In genomic region chr2:1162768-1163584, GRCh38 we compare ENCODE assay signal across 10 cellular contexts.
DNase-seq lines count a peak whose midpoint lies in the region; ATAC-seq, FAIRE-seq and TF ChIP-seq lines count a peak whose summit lies in the region.
"Had no signal": no experiment of that assay in that cellular context is flagged by ENCODE, and none has a peak within 500 bp of the region (broad histone marks: within the 10 kb centered on the region; RNA-seq: fewer than 3 reads in every experiment).

No MANE protein-coding gene starts in this region.

- H2AFZ ChIP-seq in HepG2 (ENCODE audit: low read length): no peak overlapping the region

- H3K9me3 ChIP-seq in HepG2 (ENCODE audit: low read length) (peaks cover 20% of the 10 kb centered on the region), upper lobe of left lung (peaks cover 0 to 7% (median 3%) of the 10 kb centered on the region in 4 donors)

- BruUV-seq in HepG2 (replicated peaks; lab: Mats Ljungman, UMichigan): no TSS peak

- H3K36me3 ChIP-seq in HepG2 (replicated peaks in 1 of 2; ENCODE audit: control insufficient read depth in 1 of 2, insufficient read depth in 2 of 2, low read length in 2 of 2) (no peaks in the 10 kb centered on the region), upper lobe of left lung (no peaks in the 10 kb centered on the region)

- peak; percentile 77 for DNase-seq in activated CD8-positive, alpha-beta memory T cell treated with anti-CD3 and anti-CD28 coated beads for 24 hours
- DNase-seq in activated CD8-positive, alpha-beta memory T cell treated with anti-CD3 and anti-CD28 coated beads, Interleukin-2, amount 50 U/mL, for 4 hours: no peak
- DNase-seq in activated T-cell treated with anti-CD3 and anti-CD28 coated beads for 48 hours (ENCODE audit: low read depth): peak; percentile 18
- DNase-seq in HepG2 (ENCODE audit: low spot score): no peak
- no peak for DNase-seq in upper lobe of left lung
- no peak for DNase-seq in NCI-H2196 treated with DMSO at 0.1 percent for 48 hours (lab: John Stamatoyannopoulos, UW; ENCODE audit: unreplicated experiment)
- DNase-seq in activated CD4-positive, CD25-positive, alpha-beta regulatory T cell (lab: John Stamatoyannopoulos, UW): no peak
- DNase-seq in ecto neural progenitor cell (ENCODE audit: low spot score): no peak
- DNase-seq: NCI-H187 had no signal

- TF ChIP-seq CTCF in HepG2 (CRISPR knock-in tag; IDR thresholded peaks at IDR 0.05) (no peak), upper lobe of left lung (IDR thresholded peaks at IDR 0.05) (no peak)

- H3K27me3 ChIP-seq in HepG2 (ENCODE audit: control insufficient read depth in 1 of 2, insufficient read depth in 2 of 2, low read length in 2 of 2): no peaks in the 10 kb centered on the region
- H3K27me3 ChIP-seq in upper lobe of left lung: no peaks in the 10 kb centered on the region

- POLR2A ChIA-PET in HepG2 (lab: Yijun Ruan, JAX): no interaction called here

- H4K20me1 ChIP-seq in HepG2 (ENCODE audit: insufficient read depth, low read length): no peaks in the 10 kb centered on the region

- FAIRE-seq in HepG2 (lab: Jason Lieb, UNC): no peak
- FAIRE-seq: A204.1 had no signal

- intact Hi-C loops in HepG2 (cut with micrococcal nuclease; ENCODE audit: unreplicated experiment): no loop called here

- no peaks in the 10 kb centered on the region for H3K4me1 ChIP-seq in HepG2 (ENCODE audit: insufficient read depth, low read length)
- H3K4me1 ChIP-seq in upper lobe of left lung: peaks cover 0 to 6% (median 0%) of the 10 kb centered on the region in 4 donors

- H3K27ac ChIP-seq in HepG2 (ENCODE audit: extremely low read length, insufficient read depth, low read length) (no peak overlapping the region), upper lobe of left lung (peak overlapping the region; percentile 61 to 76 (median 64))

- no peak overlapping the region for H3K4me2 ChIP-seq in HepG2 (ENCODE audit: low read depth, low read length)

- WGBS in HepG2 (ENCODE audit: low lambda C conversion rate): 25% methylated on average over 12 of the region's 12 CpGs
- 45 to 46% methylated on average over 12 of the region's 12 CpGs for WGBS in upper lobe of left lung, 2 donors

- H3K79me2 ChIP-seq in HepG2 (ENCODE audit: insufficient read depth, low read length): no peaks in the 10 kb centered on the region

- TF ChIP-seq POLR2A in HepG2 (IDR thresholded peaks at IDR 0.05; ENCODE audit: insufficient read depth in 1 of 2, low read depth in 2 of 2, low read length in 2 of 2) (no peak), upper lobe of left lung (IDR thresholded peaks at IDR 0.05) (no peak)

- in situ Hi-C loops in HepG2 (cut with HindIII; ENCODE audit: extremely low pct_ligation_motif_present, low pct_unique_long_range_greater_than_20kb): no loop called here

- ATAC-seq in HepG2 (no peak), upper lobe of left lung (ENCODE audit: low FRiP score in 2 of 2) (no peak)

- TF ChIP-seq RAD21 in HepG2 (CRISPR knock-in tag; IDR thresholded peaks at IDR 0.05): no peak

- H3K9ac ChIP-seq in HepG2 (ENCODE audit: insufficient read depth, low read depth, low read length): no peak overlapping the region

- H3K4me3 ChIP-seq in HepG2 (replicated peaks in 1 of 3; ENCODE audit: insufficient read depth in 1 of 3, low read depth in 2 of 3, low read length in 3 of 3) (no peak overlapping the region), upper lobe of left lung (no peak overlapping the region)

- CTCF ChIA-PET in HepG2 (lab: Yijun Ruan, JAX; ENCODE audit: low intra/inter-chr PET ratio, low total read pairs): no interaction called here

- TF ChIP-seq EP300 in HepG2 (IDR thresholded peaks at IDR 0.05; ENCODE audit: low read depth in 2 of 2, low read length in 2 of 2) (no peak), HepG2 (CRISPR knock-in tag; IDR thresholded peaks at IDR 0.05; ENCODE audit: borderline replicate concordance) (no peak), upper lobe of left lung (IDR thresholded peaks at IDR 0.05) (no peak)

TF ChIP-seq in HepG2, 621 proteins besides CTCF, POLR2A, EP300 and RAD21:
- peak; percentile 47 for TF ChIP-seq GABPA (IDR thresholded peaks at IDR 0.05; ENCODE audit: low read depth, low read length)
- peak; percentile 64; the same call in 1 of the 2 replicates for TF ChIP-seq GABPA (CRISPR knock-in tag; IDR thresholded peaks at IDR 0.05; ENCODE audit: low read depth)
- TF ChIP-seq ARID4A (CRISPR knock-in tag; IDR thresholded peaks at IDR 0.05; ENCODE audit: borderline replicate concordance): no peak
- TF ChIP-seq E2F5 (CRISPR knock-in tag; conservative IDR thresholded peaks at IDR 0.05): no peak
- TF ChIP-seq MTF2 (CRISPR knock-in tag; IDR thresholded peaks at IDR 0.05; ENCODE audit: borderline replicate concordance): no peak
- TF ChIP-seq GABPB1 (CRISPR knock-in tag; IDR thresholded peaks at IDR 0.05): peak; percentile 33; the same call in 1 of the 2 replicates
- TF ChIP-seq SMARCC2 (IDR thresholded peaks at IDR 0.05): no peak
- TF ChIP-seq ZFP82 (CRISPR knock-in tag; IDR thresholded peaks at IDR 0.05; ENCODE audit: borderline replicate concordance): no peak
- no peak for TF ChIP-seq ZNF772 (CRISPR knock-in tag; IDR thresholded peaks at IDR 0.05)
- TF ChIP-seq ZNF773 (CRISPR knock-in tag; IDR thresholded peaks at IDR 0.05; ENCODE audit: borderline replicate concordance): no peak
- no peak for TF ChIP-seq SRSF4 (IDR thresholded peaks at IDR 0.05; ENCODE audit: low read depth, low read length, poor library complexity, severe bottlenecking)
TF ChIP-seq in HepG2: peak in this region for 2.

Comparison
In these comparisons a context has a peak if more than half of its experiments do, and no peak if none do; other contexts are left out.
1. DNase-seq: peak in activated CD8-positive, alpha-beta memory T cell treated with anti-CD3 and anti-CD28 coated beads for 24 hours (single experiment) and activated T-cell treated with anti-CD3 and anti-CD28 coated beads for 48 hours (single experiment); none in activated CD8-positive, alpha-beta memory T cell treated with anti-CD3 and anti-CD28 coated beads, Interleukin-2, amount 50 U/mL, for 4 hours (single experiment), HepG2 (single experiment), upper lobe of left lung (0 of 2), NCI-H2196 treated with DMSO at 0.1 percent for 48 hours (single experiment), activated CD4-positive, CD25-positive, alpha-beta regulatory T cell (0 of 4) and ecto neural progenitor cell (single experiment).